11 cellular contexts compared by ENCODE assay signal in genomic region chr11:125404136-125404810, GRCh38.
A peak's percentile ranks its signal among the peaks of the same experiment; 100 is the strongest.
DNase-seq lines count a peak whose midpoint lies in the region; ATAC-seq, FAIRE-seq and TF ChIP-seq lines count a peak whose summit lies in the region.
"Had no signal": no experiment of that assay in that cellular context is flagged by ENCODE, and none has a peak within 500 bp of the region (broad histone marks: within the 10 kb centered on the region; RNA-seq: fewer than 3 reads in every experiment).

No MANE protein-coding gene starts in this region.

- DNase-seq in stimulated activated naive CD8-positive, alpha-beta T cell treated with anti-CD3 and anti-CD28 coated beads, Interleukin-15, amount 100 ng/mL, for 72 hours, result no peak
- DNase-seq in stimulated activated naive CD8-positive, alpha-beta T cell treated with anti-CD3 and anti-CD28 coated beads, Interleukin-15, Interleukin-2, amounts not matched to agents 100 U/mL and 50 U/mL, for 24 hours, result no peak
- DNase-seq in dorsolateral prefrontal cortex (peak in 2 of 10 donors; percentile 13 to 32), neural crest cell (ENCODE audit: low read depth, low spot score) (no peak), occipital lobe (lab: John Stamatoyannopoulos, UW) (no peak), GM12892 (ENCODE audit: insufficient read length) (no peak)

- no peak overlapping the region for H3K4me3 Mint-ChIP-seq in stimulated activated naive CD8-positive, alpha-beta T cell treated with anti-CD3 and anti-CD28 coated beads, Interleukin-15, amount 100 ng/mL, for 72 hours
- peak overlapping the region; percentile 41 for H3K4me3 Mint-ChIP-seq in neural crest cell
- H3K4me3 Mint-ChIP-seq: activated T-cell treated with anti-CD3 and anti-CD28 coated beads, Interleukin-2, amount 50 U/mL, for 72 hours had no signal

- no peaks in the 10 kb centered on the region for H3K9me3 Mint-ChIP-seq in stimulated activated naive CD8-positive, alpha-beta T cell treated with anti-CD3 and anti-CD28 coated beads, Interleukin-15, amount 100 ng/mL, for 72 hours
- H3K9me3 Mint-ChIP-seq in neural crest cell, result no peaks in the 10 kb centered on the region
- H3K9me3 Mint-ChIP-seq: activated T-cell treated with anti-CD3 and anti-CD28 coated beads, Interleukin-2, amount 50 U/mL, for 72 hours had no signal

- no peak for TF ChIP-seq CTCF in dorsolateral prefrontal cortex (IDR thresholded peaks at IDR 0.05 in 54 of 56, conservative IDR thresholded peaks at IDR 0.05 in 2 of 56; ENCODE audit: low read depth in 1 of 56, partially characterized antibody in 56 of 56)
- TF ChIP-seq CTCF in neural crest cell (conservative IDR thresholded peaks at IDR 0.05), result no peak

- peaks cover 2% of the 10 kb centered on the region for H3K36me3 Mint-ChIP-seq in neural crest cell (ENCODE audit: low read depth)

- H3K27ac Mint-ChIP-seq in stimulated activated naive CD8-positive, alpha-beta T cell treated with anti-CD3 and anti-CD28 coated beads, Interleukin-15, amount 100 ng/mL, for 72 hours, result no peak overlapping the region
- no peak overlapping the region for H3K27ac Mint-ChIP-seq in neural crest cell (ENCODE audit: unreplicated experiment)
- H3K27ac Mint-ChIP-seq: activated T-cell treated with anti-CD3 and anti-CD28 coated beads, Interleukin-2, amount 50 U/mL, for 72 hours had no signal

- H3K4me1 Mint-ChIP-seq in stimulated activated naive CD8-positive, alpha-beta T cell treated with anti-CD3 and anti-CD28 coated beads, Interleukin-15, amount 100 ng/mL, for 72 hours, result peaks cover 10% of the 10 kb centered on the region
- peaks cover 33% of the 10 kb centered on the region for H3K4me1 Mint-ChIP-seq in neural crest cell

- FAIRE-seq in GM12892 (lab: Jason Lieb, UNC), result no peak

- intact Hi-C loops in dorsolateral prefrontal cortex (cut with DNase I), result loop anchor here (5.0 to 10.0 kb wide), 3 partner anchors 52 to 449 kb away; partner anchors contain the start of gene CCDC15 (in 1 of the 2)

- peak; percentile 5 for ATAC-seq in stimulated activated naive CD8-positive, alpha-beta T cell treated with anti-CD3 and anti-CD28 coated beads, Interleukin-15, amount 100 ng/mL, for 72 hours
- ATAC-seq in stimulated activated naive CD8-positive, alpha-beta T cell treated with anti-CD3 and anti-CD28 coated beads, Interleukin-15, Interleukin-2, amounts not matched to agents 100 U/mL and 50 U/mL, for 24 hours, result no peak
- ATAC-seq in GM18861 (IDR thresholded peaks at IDR 0.05; ENCODE audit: unreplicated experiment) (no peak), HG03520 (IDR thresholded peaks at IDR 0.05; ENCODE audit: unreplicated experiment) (no peak)

- peaks cover 93% of the 10 kb centered on the region for H3K27me3 Mint-ChIP-seq in stimulated activated naive CD8-positive, alpha-beta T cell treated with anti-CD3 and anti-CD28 coated beads, Interleukin-15, amount 100 ng/mL, for 72 hours
- H3K27me3 Mint-ChIP-seq in neural crest cell (ENCODE audit: low read depth), result peaks cover 15% of the 10 kb centered on the region

- H3K27ac ChIP-seq in dorsolateral prefrontal cortex, result peak overlapping the region in 54 of 59 donors; percentile 18 to 87 (median 72)
- H3K27ac ChIP-seq: PC-9, testis had no signal

- H3K27me3 ChIP-seq in dorsolateral prefrontal cortex, result no peaks in the 10 kb centered on the region
- H3K27me3 ChIP-seq: testis had no signal

- H3K4me3 ChIP-seq in dorsolateral prefrontal cortex, result peak overlapping the region in 18 of 59 donors; percentile 5 to 35 (median 22)
- H3K4me3 ChIP-seq: PC-9, testis had no signal

- no peak for TF ChIP-seq POLR2A in GM12892 (IDR thresholded peaks at IDR 0.05; ENCODE audit: low read depth, low read length)
